2 cellular contexts compared by ENCODE assay signal in the genomic region with DNA sequence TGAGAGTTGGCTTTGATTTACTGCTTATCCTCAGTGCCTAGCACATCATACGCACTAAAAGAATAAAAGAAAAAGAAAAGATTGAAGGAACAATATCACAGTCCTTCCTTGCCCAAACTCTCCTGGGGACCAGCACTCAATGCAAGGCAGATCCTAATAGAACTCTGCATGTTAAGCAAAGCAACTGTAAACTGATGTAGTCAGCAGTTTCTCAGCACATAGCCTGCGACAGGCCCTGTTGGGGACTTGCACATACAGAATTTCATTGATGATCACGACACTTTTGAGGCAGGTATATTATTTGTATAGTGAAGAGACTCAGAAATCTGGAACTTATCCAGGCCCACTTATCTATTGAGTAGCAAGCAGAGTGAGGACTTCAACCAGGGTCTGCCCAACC.
TF ChIP-seq lines count a peak whose summit lies in the region.

No MANE protein-coding gene starts in this region.

TF ChIP-seq in IMR-90, 13 proteins besides CTCF, POLR2A, EP300 and RAD21:
- peak; percentile 91 for TF ChIP-seq MAFK (IDR thresholded peaks at IDR 0.05; ENCODE audit: low read depth, low read length)
- TF ChIP-seq RCOR1 (IDR thresholded peaks at IDR 0.05; ENCODE audit: insufficient replicate concordance, low read length): no peak
TF ChIP-seq in IMR-90: peak in this region for 1.

TF ChIP-seq in K562, 482 proteins besides CTCF, POLR2A, EP300 and RAD21:
- peak; percentile 55 for TF ChIP-seq MAFK (IDR thresholded peaks at IDR 0.05; ENCODE audit: low read length)
- peak; percentile 67 for TF ChIP-seq ZNF316 (IDR thresholded peaks at IDR 0.05)
- TF ChIP-seq ERF (CRISPR knock-in tag; IDR thresholded peaks at IDR 0.05): no peak
- peak; percentile 52 for TF ChIP-seq MAFF (IDR thresholded peaks at IDR 0.05; ENCODE audit: low read length)
- peak; percentile 63 for TF ChIP-seq C11orf30 (IDR thresholded peaks at IDR 0.05; ENCODE audit: low read depth)
- no peak for TF ChIP-seq KLF16 (IDR thresholded peaks at IDR 0.05)
- TF ChIP-seq MAFG (tag; conservative IDR thresholded peaks at IDR 0.05): 0 out of 2 replicates have a peak, but pooled peaks have one; percentile 70
